ENCODE assay signal across 8 cellular contexts in genomic region chr5:177455661-177456590, GRCh38. TPM values are rescaled to one million over a fixed set of nuclear protein-coding genes. Genes with fewer than 3 reads are reported as not detected.
DNase-seq lines count a peak whose midpoint lies in the region; ATAC-seq, FAIRE-seq and TF ChIP-seq lines count a peak whose summit lies in the region.

No MANE protein-coding gene starts in this region.

- no peak for TF ChIP-seq EP300 in H1 (IDR thresholded peaks at IDR 0.05; ENCODE audit: borderline replicate concordance in 1 of 2, low read depth in 2 of 2, low read length in 2 of 2)

- TF ChIP-seq RAD21 in H1 (IDR thresholded peaks at IDR 0.05 in 1 of 2, conservative IDR thresholded peaks at IDR 0.05 in 1 of 2; ENCODE audit: low read depth in 2 of 2, low read length in 2 of 2) = peak; percentile 40 to 56; a peak in 3 of 4 replicates

- intact Hi-C loops in CD14-positive monocyte (cut with micrococcal nuclease) = loop anchor here (1.0 to 5.0 kb wide), 7 partner anchors 27 to 149 kb away; partner anchors contain the start of genes GRK6 (in 1 of the 2) and PDLIM7 (in 1 of the 2)

- H2BK15ac ChIP-seq in H1 (ENCODE audit: low read length) = 0 out of 2 replicates have a peak overlapping the region, but pooled peaks have one; percentile 2

- H3K4me1 Mint-ChIP-seq in CD14-positive monocyte = peaks cover 25% of the 10 kb centered on the region

- no peaks in the 10 kb centered on the region; the same call in 1 of the 2 replicates for H3K79me1 ChIP-seq in H1 (ENCODE audit: low read depth, low read length)

- H3K4me1 ChIP-seq in H1 (replicated peaks in 1 of 4; ENCODE audit: control insufficient read depth in 3 of 4, insufficient read depth in 4 of 4, low read length in 3 of 4) = peaks cover 0 to 20% (median 10%) of the 10 kb centered on the region in 4 experiments; a peak in 6 of 7 replicates

- H3K9me3 ChIP-seq in H1 (ENCODE audit: insufficient read depth in 2 of 2, low read depth in 1 of 2, low read length in 1 of 2) = no peaks in the 10 kb centered on the region

- no peak for FAIRE-seq in H1 (lab: Jason Lieb, UNC)

- peak overlapping the region; percentile 78 to 84 for H3K4me3 Mint-ChIP-seq in CD14-positive monocyte

- peak overlapping the region; percentile 69 to 88 (median 83) for H3K27ac Mint-ChIP-seq in CD14-positive monocyte

- TF ChIP-seq CTCF in CD14-positive monocyte (IDR thresholded peaks at IDR 0.05) (peak; percentile 99), H1 (IDR thresholded peaks at IDR 0.05; ENCODE audit: control extremely low read depth in 1 of 3, insufficient read depth in 1 of 3, low read depth in 1 of 3, low read length in 3 of 3) (peak in 2 of 3 experiments; percentile 82 to 100; a peak in 3 of 4 replicates)

- peak overlapping the region; percentile 92 for H4K8ac ChIP-seq in H1 (ENCODE audit: extremely low read depth, insufficient read depth, low read length)

- peak overlapping the region; percentile 97 for H3K4ac ChIP-seq in H1 (replicated peaks; ENCODE audit: insufficient read length, low read depth, low read length)

- no peak overlapping the region for H2BK20ac ChIP-seq in H1 (ENCODE audit: low read length)

- H2AK5ac ChIP-seq in H1 (ENCODE audit: low read depth, low read length) = no peak overlapping the region

- no peaks in the 10 kb centered on the region for H3K79me2 ChIP-seq in H1 (ENCODE audit: control insufficient read depth in 1 of 2, insufficient read depth in 2 of 2, low read length in 2 of 2)

- H3K23ac ChIP-seq in H1 (ENCODE audit: insufficient read length) = no peak overlapping the region

- H3K27me3 ChIP-seq in H1 (replicated peaks in 1 of 4; ENCODE audit: control insufficient read depth in 3 of 4, extremely low read depth in 1 of 4, insufficient read depth in 3 of 4, low read length in 3 of 4) = peaks cover 0 to 9% (median 6%) of the 10 kb centered on the region in 4 experiments; a peak in 2 of 7 replicates

- H3K9me3 Mint-ChIP-seq in CD14-positive monocyte = peaks cover 0 to 9% (median 0%) of the 10 kb centered on the region in 7 donors

- peaks cover 28 to 32% of the 10 kb centered on the region in 2 experiments for H4K20me1 ChIP-seq in H1 (replicated peaks in 1 of 2; ENCODE audit: control insufficient read depth in 1 of 2, insufficient read depth in 2 of 2, low read length in 2 of 2)

- peaks cover 25 to 39% (median 30%) of the 10 kb centered on the region in 3 donors for H3K27me3 Mint-ChIP-seq in CD14-positive monocyte (ENCODE audit: low read depth in 3 of 3)

- peak overlapping the region; percentile 87 for H4K5ac ChIP-seq in H1 (ENCODE audit: insufficient read length, low read depth, low read length)

- peaks cover 15% of the 10 kb centered on the region; the same call in 1 of the 2 replicates for H3K23me2 ChIP-seq in H1 (ENCODE audit: low read depth, low read length)

- H3K36me3 Mint-ChIP-seq in CD14-positive monocyte = peaks cover 0 to 5% of the 10 kb centered on the region in 2 donors

- peak overlapping the region; percentile 47 to 86 (median 81) for H3K4me3 ChIP-seq in H1 (ENCODE audit: extremely low read depth in 1 of 4, insufficient read depth in 2 of 4, low read depth in 3 of 4, low read length in 4 of 4)

- no peak overlapping the region for H2BK120ac ChIP-seq in H1 (replicated peaks; ENCODE audit: low read depth, low read length)

- H3K9ac ChIP-seq in H1 (replicated peaks in 1 of 4; ENCODE audit: extremely low read depth in 1 of 4, low read depth in 3 of 4, low read length in 3 of 4) = peak overlapping the region; percentile 32 to 90 (median 82)

- peak; percentile 11 for ATAC-seq in GM19372 (IDR thresholded peaks at IDR 0.05; ENCODE audit: low read depth, unreplicated experiment)

- H3K56ac ChIP-seq in H1 (replicated peaks; ENCODE audit: insufficient read length, low read depth, low read length) = peak overlapping the region; percentile 88

- H3K18ac ChIP-seq in H1 (ENCODE audit: extremely low read depth, low read length) = peak overlapping the region; percentile 89

- H3K4me2 ChIP-seq in H1 (ENCODE audit: insufficient read depth in 1 of 2, low read depth in 2 of 2, low read length in 2 of 2) = peak overlapping the region; percentile 64 to 93

- CTCF ChIA-PET in H1 (lab: Charles Lee; ENCODE audit: partially characterized antibody) = interaction anchor here (0.9 to 23.6 kb wide), 24 partner anchors 10 to 147 kb away, joined by 3 to 430 read pairs (median 10); partner anchors contain the start of genes DBN1, DDX41, F12 and MXD3

- H3K36me3 ChIP-seq in H1 (ENCODE audit: control insufficient read depth in 2 of 4, insufficient read depth in 4 of 4, low read length in 3 of 4) = peaks cover 16 to 40% (median 33%) of the 10 kb centered on the region in 4 experiments

- peak overlapping the region; percentile 86 for H4K91ac ChIP-seq in H1 (replicated peaks; ENCODE audit: insufficient read length, low read length)

- 2% methylated on average over 63 of the region's 76 CpGs; no CpG with 5 or more reads in 1 of the 2 experiments for WGBS in H1 (ENCODE audit: extremely low coverage in 1 of 2, insufficient coverage in 1 of 2, insufficient read length in 1 of 2, insufficient replicate concordance in 2 of 2, low coverage in 1 of 2, low lambda C conversion rate in 2 of 2, missing lambda C conversion rate in 1 of 2), 2 experiments

- POLR2A ChIA-PET in H1 (lab: Charles Lee; ENCODE audit: partially characterized antibody) = interaction anchor here (0.5 to 67.5 kb wide), 30 partner anchors 13 to 678 kb away, joined by 3 to 3349 read pairs (median 8); partner anchors contain the start of genes DBN1, DOK3, F12 and GRK6

- H3K14ac ChIP-seq in H1 (ENCODE audit: insufficient read length) = no peak overlapping the region

- no peak overlapping the region for H2AFZ ChIP-seq in H1 (ENCODE audit: low read length)

- peak overlapping the region; percentile 89 for H2BK5ac ChIP-seq in H1 (ENCODE audit: low read depth, low read length)

- TF ChIP-seq POLR2A in H1 (IDR thresholded peaks at IDR 0.05; ENCODE audit: control extremely low read depth in 1 of 2, low read depth in 2 of 2, low read length in 2 of 2) = peak in 1 of 2 experiments; percentile 56; a peak in 2 of 3 replicates

- H3K27ac ChIP-seq in H1 (ENCODE audit: low read depth, low read length) = peak overlapping the region; percentile 69

- peak; percentile 93 for DNase-seq in CD14-positive monocyte (ENCODE audit: low spot score)
- peak; percentile 94 for DNase-seq in HPDE6-E6E7 (ENCODE audit: extremely low spot score)
- DNase-seq in NK-92 treated with Interleukin-12 subunit alpha and Interleukin-12 subunit beta, amount 100 ng/mL, for 24 hours (lab: John Stamatoyannopoulos, UW) = peak; percentile 89
- DNase-seq in activated CD8-positive, alpha-beta memory T cell treated with anti-CD3 and anti-CD28 coated beads for 4 hours (ENCODE audit: low read depth in 2 of 2) = peak; percentile 91 to 92
- DNase-seq in H1 (ENCODE audit: low read depth in 1 of 2, low spot score in 2 of 2) = peak; percentile 84 to 96
- DNase-seq in mesenteric fat pad (ENCODE audit: low spot score) = peak; percentile 97
- DNase-seq in stimulated activated CD8-positive, alpha-beta memory T cell treated with anti-CD3 and anti-CD28 coated beads, Interleukin-15, amount 100 ng/mL, for 24 hours (ENCODE audit: low read depth) = peak; percentile 98

- H2BK12ac ChIP-seq in H1 (ENCODE audit: low read depth, low read length) = no peak overlapping the region

RNA-seq across cellular contexts. Expression of gene PRR7, which starts 9.3 kb away (rescaled TPM):
- polyA plus RNA-seq in CD14-positive monocyte = 1 to 10 TPM; 1.8 to 2.1 TPM
- total RNA-seq in H1 (2021; fragmentation: NEBNext Ultra II Directional; extraction: Animal tissue kit (Norgen Biotek cat#: 25700)) = 8.0 and 8.6 TPM in 2 replicates
- polyA plus RNA-seq in H1 (2011; rRNA removed) = 11.8 and 23.1 TPM in 2 replicates
- polyA plus RNA-seq in H1 (2011; cell fraction: cytosol; rRNA removed) = 11.7 TPM
- polyA plus RNA-seq in H1 (2011; cell fraction: nucleus; rRNA removed) = 12.5 TPM
- polyA plus RNA-seq in H1 (2012, experiment 1 of 2) = 0.79 to 4.9 TPM (median 4.9 TPM) in 4 replicates
- 2.8 TPM for polyA plus RNA-seq in H1 (2012, experiment 2 of 2)
- polyA plus RNA-seq in H1 (2013, experiment 1 of 2) = 5.2 TPM
- 4.9 TPM for polyA plus RNA-seq in H1 (2013, experiment 2 of 2)
- 0.12 and 0.13 TPM in 2 replicates for polyA minus RNA-seq in H1 (2011; rRNA and poly(A)+ RNA removed)
- polyA minus RNA-seq in H1 (2011; cell fraction: cytosol; rRNA and poly(A)+ RNA removed) = 5.2 TPM
- 7.5 TPM for polyA minus RNA-seq in H1 (2011; cell fraction: nucleus; rRNA and poly(A)+ RNA removed)
- 1.00 TPM for total RNA-seq in mesenteric fat pad

RNA-seq across cellular contexts. Expression of gene DBN1, which starts 17.5 kb away (rescaled TPM):
- polyA plus RNA-seq in CD14-positive monocyte (1 to 10 TPM in 1 of 2 donors, under 1 TPM in 1; 0.71 to 1.6 TPM), H1 (2011; rRNA removed) (168 and 250 TPM in 2 replicates)
- total RNA-seq in H1 (2021; fragmentation: NEBNext Ultra II Directional; extraction: Animal tissue kit (Norgen Biotek cat#: 25700)) = 325 and 333 TPM in 2 replicates
- 212 TPM for polyA plus RNA-seq in H1 (2011; cell fraction: cytosol; rRNA removed)
- 1,074 TPM for polyA plus RNA-seq in H1 (2011; cell fraction: nucleus; rRNA removed)
- 188 to 314 TPM (median 284 TPM) in 4 replicates for polyA plus RNA-seq in H1 (2012, experiment 1 of 2)
- 241 TPM for polyA plus RNA-seq in H1 (2012, experiment 2 of 2)
- 332 TPM for polyA plus RNA-seq in H1 (2013, experiment 1 of 2)
- polyA plus RNA-seq in H1 (2013, experiment 2 of 2) = 350 TPM
- 120 and 154 TPM in 2 replicates for polyA minus RNA-seq in H1 (2011; rRNA and poly(A)+ RNA removed)
- 133 TPM for polyA minus RNA-seq in H1 (2011; cell fraction: cytosol; rRNA and poly(A)+ RNA removed)
- polyA minus RNA-seq in H1 (2011; cell fraction: nucleus; rRNA and poly(A)+ RNA removed) = 288 TPM
- 44.3 TPM for total RNA-seq in mesenteric fat pad

RNA-seq across cellular contexts. Expression of gene GRK6, which starts 29.4 kb away (rescaled TPM):
- polyA plus RNA-seq in CD14-positive monocyte (10 to 100 TPM; 41.6 to 63.4 TPM), H1 (2011; rRNA removed) (31.8 and 50.8 TPM in 2 replicates)
- total RNA-seq in H1 (2021; fragmentation: NEBNext Ultra II Directional; extraction: Animal tissue kit (Norgen Biotek cat#: 25700)) = 52.0 and 57.8 TPM in 2 replicates
- polyA plus RNA-seq in H1 (2011; cell fraction: cytosol; rRNA removed) = 43.3 TPM
- 53.8 TPM for polyA plus RNA-seq in H1 (2011; cell fraction: nucleus; rRNA removed)
- polyA plus RNA-seq in H1 (2012, experiment 1 of 2) = 32.8 to 46.4 TPM (median 42.2 TPM) in 4 replicates
- 38.4 TPM for polyA plus RNA-seq in H1 (2012, experiment 2 of 2)
- 23.7 TPM for polyA plus RNA-seq in H1 (2013, experiment 1 of 2)
- polyA plus RNA-seq in H1 (2013, experiment 2 of 2) = 24.5 TPM
- polyA minus RNA-seq in H1 (2011; rRNA and poly(A)+ RNA removed) = 21.9 and 25.8 TPM in 2 replicates
- 27.7 TPM for polyA minus RNA-seq in H1 (2011; cell fraction: cytosol; rRNA and poly(A)+ RNA removed)
- 39.0 TPM for polyA minus RNA-seq in H1 (2011; cell fraction: nucleus; rRNA and poly(A)+ RNA removed)
- 30.1 TPM for total RNA-seq in mesenteric fat pad

RNA-seq across cellular contexts. Expression of gene PDLIM7, which starts 41.5 kb away (rescaled TPM):
- polyA plus RNA-seq in CD14-positive monocyte (10 to 100 TPM; 21.6 to 27.2 TPM), H1 (2011; rRNA removed) (67.3 and 118 TPM in 2 replicates)
- 86.7 and 94.2 TPM in 2 replicates for total RNA-seq in H1 (2021; fragmentation: NEBNext Ultra II Directional; extraction: Animal tissue kit (Norgen Biotek cat#: 25700))
- polyA plus RNA-seq in H1 (2011; cell fraction: cytosol; rRNA removed) = 69.8 TPM
- 396 TPM for polyA plus RNA-seq in H1 (2011; cell fraction: nucleus; rRNA removed)
- polyA plus RNA-seq in H1 (2012, experiment 1 of 2) = 66.9 to 114 TPM (median 104 TPM) in 4 replicates
- 72.7 TPM for polyA plus RNA-seq in H1 (2012, experiment 2 of 2)
- 55.8 TPM for polyA plus RNA-seq in H1 (2013, experiment 1 of 2)
- polyA plus RNA-seq in H1 (2013, experiment 2 of 2) = 54.4 TPM
- polyA minus RNA-seq in H1 (2011; rRNA and poly(A)+ RNA removed) = 22.3 and 28.0 TPM in 2 replicates
- 53.7 TPM for polyA minus RNA-seq in H1 (2011; cell fraction: cytosol; rRNA and poly(A)+ RNA removed)
- polyA minus RNA-seq in H1 (2011; cell fraction: nucleus; rRNA and poly(A)+ RNA removed) = 149 TPM
- 58.8 TPM for total RNA-seq in mesenteric fat pad

RNA-seq across cellular contexts. Expression of gene F12, which starts 46.6 kb away (rescaled TPM):
- polyA plus RNA-seq in CD14-positive monocyte (1 to 10 TPM; 1.4 to 1.5 TPM), H1 (2011; rRNA removed) (7.8 and 12.0 TPM in 2 replicates)
- 5.4 and 6.5 TPM in 2 replicates for total RNA-seq in H1 (2021; fragmentation: NEBNext Ultra II Directional; extraction: Animal tissue kit (Norgen Biotek cat#: 25700))
- polyA plus RNA-seq in H1 (2011; cell fraction: cytosol; rRNA removed) = 6.0 TPM
- polyA plus RNA-seq in H1 (2011; cell fraction: nucleus; rRNA removed) = 5.0 TPM
- 3.5 to 7.1 TPM (median 4.9 TPM) in 4 replicates for polyA plus RNA-seq in H1 (2012, experiment 1 of 2)
- polyA plus RNA-seq in H1 (2012, experiment 2 of 2) = 3.5 TPM
- 2.6 TPM for polyA plus RNA-seq in H1 (2013, experiment 1 of 2)
- 3.1 TPM for polyA plus RNA-seq in H1 (2013, experiment 2 of 2)
- polyA minus RNA-seq in H1 (2011; rRNA and poly(A)+ RNA removed) = 0.85 and 0.88 TPM in 2 replicates
- polyA minus RNA-seq in H1 (2011; cell fraction: cytosol; rRNA and poly(A)+ RNA removed) = 2.3 TPM
- 2.7 TPM for polyA minus RNA-seq in H1 (2011; cell fraction: nucleus; rRNA and poly(A)+ RNA removed)
- total RNA-seq in mesenteric fat pad = not detected

Comparison
In these comparisons a context has a peak if more than half of its experiments do, and no peak if none do; other contexts are left out.
1. Peak in every context shown above with its lines: DNase-seq, ATAC-seq, H3K4me3 ChIP-seq and H3K27ac ChIP-seq.